Comparison of ENCODE assay signal across 2 cellular contexts in genomic region chr2:12824771-12825363, GRCh38.
TF ChIP-seq lines count a peak whose summit lies in the region.

No MANE protein-coding gene starts in this region.

TF ChIP-seq in SK-N-SH, 30 proteins besides CTCF, POLR2A, EP300 and RAD21 (continued from another document):
- TF ChIP-seq, protein P1, sequence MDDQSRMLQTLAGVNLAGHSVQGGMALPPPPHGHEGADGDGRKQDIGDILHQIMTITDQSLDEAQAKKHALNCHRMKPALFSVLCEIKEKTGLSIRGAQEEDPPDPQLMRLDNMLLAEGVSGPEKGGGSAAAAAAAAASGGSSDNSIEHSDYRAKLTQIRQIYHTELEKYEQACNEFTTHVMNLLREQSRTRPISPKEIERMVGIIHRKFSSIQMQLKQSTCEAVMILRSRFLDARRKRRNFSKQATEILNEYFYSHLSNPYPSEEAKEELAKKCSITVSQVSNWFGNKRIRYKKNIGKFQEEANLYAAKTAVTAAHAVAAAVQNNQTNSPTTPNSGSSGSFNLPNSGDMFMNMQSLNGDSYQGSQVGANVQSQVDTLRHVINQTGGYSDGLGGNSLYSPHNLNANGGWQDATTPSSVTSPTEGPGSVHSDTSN (IDR thresholded peaks at IDR 0.05) = no peak
- TF ChIP-seq RXRA (IDR thresholded peaks at IDR 0.05; ENCODE audit: borderline replicate concordance, low read depth) = no peak

TF ChIP-seq in SK-N-SH treated with all-trans-retinoic acid at 6 μM for 48 hours, 23 proteins besides CTCF, POLR2A, EP300 and RAD21 (continued from another document):
- TF ChIP-seq POU6F1 (CRISPR knock-in tag; IDR thresholded peaks at IDR 0.05; ENCODE audit: borderline replicate concordance, low read depth) (no peak), ZC3H10 (CRISPR knock-in tag; IDR thresholded peaks at IDR 0.05) (no peak), OSR1 (CRISPR knock-in tag; IDR thresholded peaks at IDR 0.05) (no peak), TSHZ2 (CRISPR knock-in tag; IDR thresholded peaks at IDR 0.05) (no peak)
- TF ChIP-seq, protein P2, sequence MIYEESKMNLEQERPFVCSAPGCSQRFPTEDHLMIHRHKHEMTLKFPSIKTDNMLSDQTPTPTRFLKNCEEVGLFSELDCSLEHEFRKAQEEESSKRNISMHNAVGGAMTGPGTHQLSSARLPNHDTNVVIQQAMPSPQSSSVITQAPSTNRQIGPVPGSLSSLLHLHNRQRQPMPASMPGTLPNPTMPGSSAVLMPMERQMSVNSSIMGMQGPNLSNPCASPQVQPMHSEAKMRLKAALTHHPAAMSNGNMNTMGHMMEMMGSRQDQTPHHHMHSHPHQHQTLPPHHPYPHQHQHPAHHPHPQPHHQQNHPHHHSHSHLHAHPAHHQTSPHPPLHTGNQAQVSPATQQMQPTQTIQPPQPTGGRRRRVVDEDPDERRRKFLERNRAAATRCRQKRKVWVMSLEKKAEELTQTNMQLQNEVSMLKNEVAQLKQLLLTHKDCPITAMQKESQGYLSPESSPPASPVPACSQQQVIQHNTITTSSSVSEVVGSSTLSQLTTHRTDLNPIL (CRISPR knock-in tag; IDR thresholded peaks at IDR 0.05; ENCODE audit: low read depth) = no peak
